11 cellular contexts compared by ENCODE assay signal in genomic region chr15:38514601-38515000, GRCh38.
DNase-seq lines count a peak whose midpoint lies in the region; ATAC-seq lines count a peak whose summit lies in the region.
"Had no signal": no experiment of that assay in that cellular context is flagged by ENCODE, and none has a peak within 500 bp of the region (broad histone marks: within the 10 kb centered on the region; RNA-seq: fewer than 3 reads in every experiment).

No MANE protein-coding gene starts in this region.

- ATAC-seq in GM19463 (IDR thresholded peaks at IDR 0.05; ENCODE audit: unreplicated experiment), result peak; percentile 85
- peak; percentile 53 for ATAC-seq in HG03342 (IDR thresholded peaks at IDR 0.05; ENCODE audit: unreplicated experiment)

- DNase-seq in ELF-1 (ENCODE audit: low read depth, low spot score) (peak; percentile 8), cerebellar nuclear complex (lab: John Stamatoyannopoulos, UW) (peak; percentile 39 to 85), DMS 273 (lab: John Stamatoyannopoulos, UW; ENCODE audit: unreplicated experiment) (no peak), SW480 (ENCODE audit: low spot score) (no peak), NCI-H2029 treated with DMSO at 0.1 percent for 48 hours (lab: John Stamatoyannopoulos, UW) (no peak)
- no peak for DNase-seq in stimulated activated CD4-positive, alpha-beta T cell treated with anti-CD3 and anti-CD28 coated beads, Interleukin-2, amount 100 ng/mL, for 48 hours
- DNase-seq: Caco-2, colonic mucosa, OCI-M1 had no signal

Comparison
In these comparisons a context has a peak if more than half of its experiments do, and no peak if none do; other contexts are left out.
1. DNase-seq: peak in ELF-1 (single experiment) and cerebellar nuclear complex (2 of 2); none in DMS 273 (single experiment), stimulated activated CD4-positive, alpha-beta T cell treated with anti-CD3 and anti-CD28 coated beads, Interleukin-2, amount 100 ng/mL, for 48 hours (0 of 2), SW480 (single experiment) and NCI-H2029 treated with DMSO at 0.1 percent for 48 hours (single experiment).